Comparison of ENCODE assay signal across 17 cellular contexts in genomic region chr5:135709103-135709660, GRCh38.
"Had no signal": no experiment of that assay in that cellular context is flagged by ENCODE, and none has a peak within 500 bp of the region (broad histone marks: within the 10 kb centered on the region; RNA-seq: fewer than 3 reads in every experiment).

No MANE protein-coding gene starts in this region.

- H3K4me3 ChIP-seq: esophagus squamous epithelium, lung, right atrium auricular region, thyroid gland, upper lobe of left lung, uterus had no signal

- H3K4me1 ChIP-seq: upper lobe of left lung, uterus had no signal

- H3K27ac ChIP-seq: epithelial cell of prostate, esophagus squamous epithelium, foreskin keratinocyte, right atrium auricular region, thyroid gland, upper lobe of left lung, uterus had no signal

- H3K9me3 ChIP-seq: esophagus squamous epithelium, right atrium auricular region, thyroid gland, upper lobe of left lung, uterus had no signal

- H3K36me3 ChIP-seq: esophagus squamous epithelium, right atrium auricular region, thyroid gland, upper lobe of left lung, uterus had no signal

- ATAC-seq: foreskin keratinocyte, left colon, left ventricle myocardium superior had no signal

- H3K27me3 ChIP-seq: foreskin keratinocyte, right atrium auricular region, thyroid gland, upper lobe of left lung, uterus had no signal

- DNase-seq: effector memory CD4-positive, alpha-beta T cell; esophagus squamous epithelium; foreskin keratinocyte; left colon; left ventricle myocardium superior; mesenchymal stem cell; naive B cell; nephron progenitor cell; small intestine; stimulated activated CD4-positive, alpha-beta T cell treated with anti-CD3 and anti-CD28 coated beads, Interleukin-2, amount 100 ng/mL, for 48 hours; stimulated activated naive CD4-positive, alpha-beta T cell treated with Interleukin-2 at 50 U/mL for 16 hours; thyroid gland; upper lobe of left lung; uterus had no signal
